Comparison of ENCODE assay signal across 8 cellular contexts in the genomic region with DNA sequence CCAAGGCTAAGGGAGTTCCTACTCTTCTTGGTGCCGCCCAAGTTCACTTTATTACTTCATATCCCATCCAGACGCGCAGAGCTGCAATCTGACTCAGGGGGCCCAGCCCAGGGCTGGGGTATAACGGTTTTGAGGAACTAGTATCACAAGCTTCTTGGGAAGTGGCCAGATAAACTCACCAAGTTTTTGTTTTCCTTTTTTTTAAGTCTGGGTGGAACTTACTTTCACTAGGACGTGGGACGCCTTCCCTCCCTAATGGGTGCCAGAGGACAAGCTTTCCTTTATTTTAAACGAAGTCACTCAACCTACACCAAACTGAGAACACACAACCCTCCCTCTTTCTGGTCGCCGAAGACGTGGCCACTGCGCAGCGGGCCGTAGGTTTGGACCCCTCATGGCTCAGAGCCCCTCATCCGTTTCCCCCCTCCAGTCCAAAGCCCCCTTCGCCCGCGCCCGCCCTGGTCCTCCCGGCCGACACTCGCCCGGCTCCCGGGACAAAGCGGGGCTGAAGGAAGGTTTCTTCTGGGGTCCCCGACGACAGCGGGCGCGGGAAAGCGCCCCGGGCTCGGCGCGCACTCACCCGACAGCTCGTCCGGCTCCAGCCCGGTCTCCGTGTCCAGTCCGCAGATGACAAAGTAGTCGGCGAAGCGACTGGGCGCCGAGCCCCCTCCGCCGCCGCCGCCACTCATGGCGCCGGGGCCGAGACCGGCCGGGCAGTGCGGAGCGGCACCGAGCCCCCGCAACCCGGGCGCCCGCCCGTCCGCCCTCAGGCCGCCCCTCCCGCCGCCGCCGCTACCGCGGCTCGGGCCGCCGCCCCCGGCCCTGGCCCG. TPM values are rescaled to one million over a fixed set of nuclear protein-coding genes. Genes with fewer than 3 reads are reported as not detected.
DNase-seq lines count a peak whose midpoint lies in the region; ATAC-seq and TF ChIP-seq lines count a peak whose summit lies in the region.

No MANE protein-coding gene starts in this region.

- POLR2A ChIA-PET in MCF 10A (lab: Yijun Ruan, JAX), result interaction anchor here (0.5 to 2.3 kb wide), 27 partner anchors 9 to 1571 kb away, joined by 3 to 14 read pairs (median 3); a partner anchor contains a TSS

- TF ChIP-seq CTCF in MCF 10A (IDR thresholded peaks at IDR 0.05; ENCODE audit: unreplicated experiment), result no peak

- ATAC-seq in GM19328 (IDR thresholded peaks at IDR 0.05; ENCODE audit: unreplicated experiment) (peak; percentile 22), HG03521 (IDR thresholded peaks at IDR 0.05; ENCODE audit: unreplicated experiment) (peak; percentile 21), sciatic nerve (peak; percentile 80)

- peak overlapping the region; percentile 70 for H3K27ac Mint-ChIP-seq in MCF 10A (ENCODE audit: low read depth, unreplicated experiment)

- no peaks in the 10 kb centered on the region for H3K9me3 Mint-ChIP-seq in MCF 10A (ENCODE audit: unreplicated experiment)

- peak overlapping the region; percentile 84 for H3K4me3 ChIP-seq in iPS-18c (ENCODE audit: insufficient read depth, low read depth, low read length)

- H3K27me3 Mint-ChIP-seq in MCF 10A (ENCODE audit: insufficient read depth, unreplicated experiment), result no peaks in the 10 kb centered on the region

- H3K36me3 Mint-ChIP-seq in MCF 10A (ENCODE audit: insufficient read depth, unreplicated experiment), result no peaks in the 10 kb centered on the region

- DNase-seq in Ammon's horn (ENCODE audit: low spot score) (peak; percentile 69), SW480 (ENCODE audit: low spot score) (peak; percentile 49), MCF 10A (ENCODE audit: unreplicated experiment) (peak; percentile 68), sciatic nerve (ENCODE audit: low spot score) (peak; percentile 77), NCI-H187 treated with DMSO at 0.1 percent for 48 hours (lab: John Stamatoyannopoulos, UW) (no peak)

- H3K4me1 Mint-ChIP-seq in MCF 10A (ENCODE audit: insufficient read depth, unreplicated experiment), result peaks cover 15% of the 10 kb centered on the region

- intact Hi-C loops in MCF 10A (cut with micrococcal nuclease) (loop anchor here (2.0 to 10.0 kb wide), 4 partner anchors 46 to 250 kb away; a partner anchor contains a TSS), sciatic nerve (cut with DNase I) (no loop called here)

- H3K9me3 ChIP-seq in iPS-18c (ENCODE audit: control insufficient read depth, insufficient read depth, low read length), result no peaks in the 10 kb centered on the region

- CTCF ChIA-PET in MCF 10A (lab: Yijun Ruan, JAX), result interaction anchor here (0.5 to 0.9 kb wide), 8 partner anchors 13 to 119 kb away, joined by 3 to 4 read pairs (median 3); no protein-coding TSS in a partner anchor

- TSS peak; percentile 40 for BruUV-seq in MCF 10A (replicated peaks; lab: Mats Ljungman, UMichigan)

- peak overlapping the region; percentile 84 for H3K4me3 Mint-ChIP-seq in MCF 10A (ENCODE audit: unreplicated experiment)

RNA-seq across cellular contexts. Expression of a gene that starts 0.6 kb away (rescaled TPM):
- total RNA-seq in MCF 10A (2022) (55.4 and 61.1 TPM in 2 replicates), sciatic nerve (147 TPM)

RNA-seq across cellular contexts. Expression of a gene that starts 49.8 kb away (rescaled TPM):
- total RNA-seq in MCF 10A (2022), result 50.3 and 72.8 TPM in 2 replicates
- total RNA-seq in sciatic nerve, result 41.1 TPM

Comparison
In these comparisons a context has a peak if more than half of its experiments do, and no peak if none do; other contexts are left out.
1. ATAC-seq: peak in every context shown above with its lines; median percentile 80 in sciatic nerve; 22 in GM19328; 21 in HG03521.